In the genomic region with DNA sequence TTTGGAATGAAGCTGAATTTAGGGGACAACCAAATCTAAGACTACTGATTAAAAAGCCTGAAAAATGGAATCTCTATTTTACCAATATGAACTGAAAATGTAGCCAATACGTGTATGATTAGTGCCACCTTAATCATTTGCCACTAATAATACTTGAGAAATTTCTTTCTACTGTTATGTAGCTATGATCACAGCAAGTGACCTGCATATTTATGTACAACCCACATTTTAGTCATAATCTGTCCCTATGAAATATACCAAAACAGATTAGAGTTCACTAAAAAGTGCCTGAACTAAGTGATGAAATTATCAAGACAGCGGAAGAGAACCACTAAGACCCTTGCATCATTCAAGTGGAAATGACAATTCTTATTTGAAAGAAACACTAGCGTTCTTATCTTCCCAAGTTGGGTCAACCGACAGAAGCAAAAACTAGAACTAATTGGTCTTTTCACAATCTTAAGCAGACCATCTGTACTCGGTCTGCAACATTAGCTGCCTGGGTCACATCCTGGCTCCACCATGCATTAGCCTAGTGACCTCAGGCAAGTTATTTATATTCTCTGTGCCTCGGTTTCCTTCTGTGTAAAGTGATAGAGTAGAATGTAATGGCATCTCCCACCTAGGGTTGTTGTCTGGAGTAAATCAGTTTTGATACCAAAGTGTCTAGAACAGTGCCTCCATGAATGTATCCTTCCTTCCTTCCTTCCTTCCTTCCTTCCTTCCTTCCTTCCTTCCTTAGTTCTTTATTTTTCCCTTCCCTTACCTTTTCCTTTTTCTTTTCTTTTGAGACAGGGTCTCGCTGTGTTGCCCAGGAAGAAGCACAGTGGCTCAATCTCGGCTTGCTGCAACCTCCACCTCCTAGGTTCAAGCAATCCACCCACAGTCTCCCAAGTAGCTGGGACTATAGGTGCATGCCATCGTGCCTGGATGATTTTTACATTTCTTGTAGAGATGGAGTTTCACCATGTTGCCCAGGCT, we compare ENCODE assay signal across 22 cellular contexts. TPM values are rescaled to one million over a fixed set of nuclear protein-coding genes. Genes with fewer than 3 reads are reported as not detected.
"Had no signal": no experiment of that assay in that cellular context is flagged by ENCODE, and none has a peak within 500 bp of the region (broad histone marks: within the 10 kb centered on the region; RNA-seq: fewer than 3 reads in every experiment).

No MANE protein-coding gene starts in this region.

- H3K27ac ChIP-seq: body of pancreas, colonic mucosa, foreskin keratinocyte, transverse colon, vagina had no signal

- DNase-seq: activated CD4-positive, alpha-beta T cell treated with anti-CD3 and anti-CD28 coated beads, Interleukin-2, amount 50 U/mL, for 4 hours; activated CD4-positive, CD25-positive, alpha-beta regulatory T cell treated with anti-CD3 and anti-CD28 coated beads, Interleukin-2, amount 50 U/mL, for 72 hours; activated naive CD4-positive, alpha-beta T cell; activated naive CD8-positive, alpha-beta T cell treated with anti-CD3 and anti-CD28 coated beads for 36 hours; amniotic stem cell; body of pancreas; central memory CD4-positive, alpha-beta T cell; colonic mucosa; nucleus accumbens; stimulated activated CD4-positive, alpha-beta T cell treated with anti-CD3 and anti-CD28 coated beads, Interleukin-12 subunit alpha, Interleukin-12 subunit beta, amount 100 ng/mL, for 4 hours; stimulated activated CD4-positive, alpha-beta T cell treated with anti-CD3 and anti-CD28 coated beads, Interleukin-1b, Interleukin-23, amount 100 ng/mL, for 48 hours; stimulated activated CD8-positive, alpha-beta memory T cell treated with anti-CD3 and anti-CD28 coated beads, Interleukin-4, amount 100 ng/mL, for 48 hours; stimulated activated naive CD4-positive, alpha-beta T cell treated with Interleukin-2 at 50 U/mL for 16 hours; transverse colon had no signal

- H3K9me3 ChIP-seq: body of pancreas, colonic mucosa, transverse colon, vagina had no signal

- H3K27ac Mint-ChIP-seq: activated naive CD8-positive, alpha-beta T cell treated with anti-CD3 and anti-CD28 coated beads for 36 hours; mesothelial cell of epicardium; progenitor cell of endocrine pancreas; T-helper 2 cell treated with Interferon-gamma antibody and Interleukin-4, amounts not matched to agents 5 μg/mL and 100 μg/mL, for 36 hours had no signal

- FAIRE-seq: keratinocyte had no signal

- H3K4me1 ChIP-seq: colonic mucosa, foreskin keratinocyte had no signal

- ATAC-seq: body of pancreas, left lobe of liver had no signal

- H3K4me3 ChIP-seq: body of pancreas, colonic mucosa, transverse colon, vagina had no signal

- H3K27me3 ChIP-seq: body of pancreas, vagina had no signal

- H3K36me3 Mint-ChIP-seq: activated naive CD8-positive, alpha-beta T cell treated with anti-CD3 and anti-CD28 coated beads for 36 hours; mesothelial cell of epicardium had no signal

- H3K9me3 Mint-ChIP-seq: activated naive CD8-positive, alpha-beta T cell treated with anti-CD3 and anti-CD28 coated beads for 36 hours; mesothelial cell of epicardium; nephron; T-helper 2 cell treated with Interferon-gamma antibody and Interleukin-4, amounts not matched to agents 5 μg/mL and 100 μg/mL, for 36 hours had no signal

- H3K36me3 ChIP-seq: colonic mucosa, transverse colon, vagina had no signal

- H3K4me3 Mint-ChIP-seq: activated naive CD8-positive, alpha-beta T cell treated with anti-CD3 and anti-CD28 coated beads for 36 hours; mesothelial cell of epicardium; nephron; T-helper 2 cell treated with Interferon-gamma antibody and Interleukin-4, amounts not matched to agents 5 μg/mL and 100 μg/mL, for 36 hours had no signal

RNA-seq across cellular contexts. Expression of gene COLGALT2, which starts 6.1 kb away (rescaled TPM):
- polyA plus RNA-seq: keratinocyte had no signal
